Comparison of ENCODE assay signal across 22 cellular contexts in genomic region chr16:50244140-50244503, GRCh38. TPM values are rescaled to one million over a fixed set of nuclear protein-coding genes. Genes with fewer than 3 reads are reported as not detected.
DNase-seq lines count a peak whose midpoint lies in the region; ATAC-seq and TF ChIP-seq lines count a peak whose summit lies in the region.
"Had no signal": no experiment of that assay in that cellular context is flagged by ENCODE, and none has a peak within 500 bp of the region (broad histone marks: within the 10 kb centered on the region; RNA-seq: fewer than 3 reads in every experiment).

No MANE protein-coding gene starts in this region.

- peaks cover 17% of the 10 kb centered on the region for H3K4me1 ChIP-seq in GM23248 (ENCODE audit: insufficient read depth)
- H3K4me1 ChIP-seq in PC-3 (ENCODE audit: insufficient read depth, low read length), result peaks cover 21% of the 10 kb centered on the region
- H3K4me1 ChIP-seq in ovary (ENCODE audit: insufficient read depth), result peaks cover 15% of the 10 kb centered on the region
- H3K4me1 ChIP-seq in PC-9 (replicated peaks; ENCODE audit: insufficient read depth), result peaks cover 7% of the 10 kb centered on the region

- H4K20me1 ChIP-seq in GM23248 (ENCODE audit: insufficient read depth) (no peaks in the 10 kb centered on the region), PC-3 (ENCODE audit: low read length) (no peaks in the 10 kb centered on the region), PC-9 (ENCODE audit: insufficient read depth) (no peaks in the 10 kb centered on the region)

- no TSS peak for BruUV-seq in PC-3 (replicated peaks; lab: Mats Ljungman, UMichigan)
- BruUV-seq in PC-9 (replicated peaks; lab: Mats Ljungman, UMichigan), result no TSS peak

- intact Hi-C loops in PC-3 (cut with micrococcal nuclease), result loop anchor here (2.0 to 10.0 kb wide), 2 partner anchors 21 to 81 kb away; no protein-coding TSS in a partner anchor
- intact Hi-C loops in ovary (cut with DNase I), result loop anchor here in 1 of 4 donors (10.0 kb wide), 1 partner anchor 111 kb away; no protein-coding TSS in a partner anchor
- intact Hi-C loops in PC-9 (cut with micrococcal nuclease; ENCODE audit: unreplicated experiment), result no loop called here

- POLR2A ChIA-PET in PC-3 (lab: Charles Lee; ENCODE audit: unreplicated experiment), result interaction anchor here (0.6 kb wide), 1 partner anchor 34 kb away, joined by 4 read pairs; no protein-coding TSS in a partner anchor
- POLR2A ChIA-PET in PC-9 (lab: Charles Lee; ENCODE audit: unreplicated experiment), result no interaction called here

- H3K4me2 ChIP-seq in GM23248 (ENCODE audit: unreplicated experiment), result no peak overlapping the region
- H3K4me2 ChIP-seq in PC-3 (ENCODE audit: low read length), result peak overlapping the region; percentile 87
- H3K4me2 ChIP-seq in PC-9, result no peak overlapping the region

- H2AFZ ChIP-seq in GM23248 (no peak overlapping the region), PC-3 (ENCODE audit: low read length) (peak overlapping the region; percentile 85), PC-9 (no peak overlapping the region)

- no peak overlapping the region for H3K4me3 ChIP-seq in GM23248
- H3K4me3 ChIP-seq in PC-3 (ENCODE audit: low read length), result peak overlapping the region; percentile 84
- H3K4me3 ChIP-seq in epithelial cell of esophagus (ENCODE audit: low read length), result no peak overlapping the region
- H3K4me3 ChIP-seq in ovary, result no peak overlapping the region
- no peak overlapping the region for H3K4me3 ChIP-seq in PC-9
- H3K4me3 ChIP-seq: heart left ventricle, psoas muscle had no signal

- no peak overlapping the region for H3K4me3 Mint-ChIP-seq in progenitor cell of endocrine pancreas (ENCODE audit: low read depth)

- TF ChIP-seq EP300 in ovary (IDR thresholded peaks at IDR 0.05), result no peak

- H3K4me1 Mint-ChIP-seq in progenitor cell of endocrine pancreas (ENCODE audit: low read depth), result peaks cover 3% of the 10 kb centered on the region

- CTCF ChIA-PET in PC-3 (lab: Charles Lee), result no interaction called here
- CTCF ChIA-PET in PC-9 (lab: Charles Lee), result no interaction called here

- H3K79me2 ChIP-seq in GM23248 (ENCODE audit: insufficient read depth) (peaks cover 29% of the 10 kb centered on the region), PC-3 (ENCODE audit: low read length) (peaks cover 28% of the 10 kb centered on the region), PC-9 (ENCODE audit: low read depth) (peaks cover 18% of the 10 kb centered on the region; the same call in 1 of the 2 replicates)

- in situ Hi-C loops in GM23248 (cut with MboI), result no loop called here

- H3K27me3 ChIP-seq in GM23248 (replicated peaks; ENCODE audit: insufficient read depth) (no peaks in the 10 kb centered on the region), PC-3 (ENCODE audit: low read length) (no peaks in the 10 kb centered on the region), ovary (no peaks in the 10 kb centered on the region), PC-9 (ENCODE audit: insufficient read depth, low read depth) (no peaks in the 10 kb centered on the region)

- ATAC-seq in PC-3 (peak; percentile 50), HG02759 (IDR thresholded peaks at IDR 0.05; ENCODE audit: unreplicated experiment) (no peak)
- ATAC-seq: heart left ventricle, psoas muscle, SK-N-SH treated with all-trans-retinoic acid at 6 μM for 48 hours had no signal

- no peak overlapping the region for H3K27ac Mint-ChIP-seq in progenitor cell of endocrine pancreas
- H3K27ac Mint-ChIP-seq: activated CD4-positive, alpha-beta memory T cell treated with anti-CD3 and anti-CD28 coated beads for 36 hours; nephron progenitor cell had no signal

- H3K9me3 Mint-ChIP-seq in progenitor cell of endocrine pancreas (ENCODE audit: low read depth), result no peaks in the 10 kb centered on the region
- H3K9me3 Mint-ChIP-seq: activated CD4-positive, alpha-beta memory T cell treated with anti-CD3 and anti-CD28 coated beads for 36 hours; nephron progenitor cell had no signal

- TF ChIP-seq POLR2A in ovary (IDR thresholded peaks at IDR 0.05), result no peak

- peaks cover 16% of the 10 kb centered on the region for H3K27me3 Mint-ChIP-seq in progenitor cell of endocrine pancreas
- H3K27me3 Mint-ChIP-seq: activated CD4-positive, alpha-beta memory T cell treated with anti-CD3 and anti-CD28 coated beads for 36 hours had no signal

- WGBS in GM23248 (ENCODE audit: low coverage in 1 of 2, low lambda C conversion rate in 2 of 2, missing lambda C conversion rate in 2 of 2), 2 experiments, result 60 to 66% methylated on average over 9 of the region's 9 CpGs
- WGBS in ovary, 3 donors, result 32 to 46% (median 38%) methylated on average over 9 of the region's 9 CpGs

- peaks cover 21% of the 10 kb centered on the region for H3F3A ChIP-seq in GM23248 (ENCODE audit: insufficient read depth)
- peaks cover 3% of the 10 kb centered on the region for H3F3A ChIP-seq in PC-3 (ENCODE audit: low read length, unreplicated experiment)
- peaks cover 4% of the 10 kb centered on the region for H3F3A ChIP-seq in PC-9 (ENCODE audit: insufficient read depth, low read depth)

- no peak for TF ChIP-seq CTCF in PC-3 (conservative IDR thresholded peaks at IDR 0.05; ENCODE audit: low read depth, low read length)
- no peak for TF ChIP-seq CTCF in epithelial cell of esophagus (IDR thresholded peaks at IDR 0.05; ENCODE audit: insufficient read depth, low read depth, low read length, missing control alignments)
- no peak for TF ChIP-seq CTCF in ovary (IDR thresholded peaks at IDR 0.05)
- no peak for TF ChIP-seq CTCF in PC-9 (conservative IDR thresholded peaks at IDR 0.05)
- TF ChIP-seq CTCF in progenitor cell of endocrine pancreas (IDR thresholded peaks at IDR 0.05; ENCODE audit: unreplicated experiment), result no peak

- no peaks in the 10 kb centered on the region for H3K9me2 ChIP-seq in GM23248 (ENCODE audit: insufficient read depth)
- H3K9me2 ChIP-seq in PC-3 (replicated peaks; ENCODE audit: low read length), result no peaks in the 10 kb centered on the region
- no peaks in the 10 kb centered on the region for H3K9me2 ChIP-seq in PC-9 (ENCODE audit: insufficient read depth)

- H3K36me3 ChIP-seq in GM23248 (ENCODE audit: low read depth) (no peaks in the 10 kb centered on the region), PC-3 (ENCODE audit: low read depth, low read length) (no peaks in the 10 kb centered on the region), ovary (no peaks in the 10 kb centered on the region), PC-9 (ENCODE audit: low read depth) (no peaks in the 10 kb centered on the region)
- H3K36me3 ChIP-seq: heart left ventricle had no signal

- H3K9me3 ChIP-seq in GM23248 (ENCODE audit: low read depth), result no peaks in the 10 kb centered on the region
- H3K9me3 ChIP-seq in PC-3 (ENCODE audit: low read length), result no peaks in the 10 kb centered on the region
- no peaks in the 10 kb centered on the region for H3K9me3 ChIP-seq in ovary
- no peaks in the 10 kb centered on the region for H3K9me3 ChIP-seq in PC-9 (ENCODE audit: insufficient read depth, low read depth)
- H3K9me3 ChIP-seq: heart left ventricle, psoas muscle had no signal

- H3K9ac ChIP-seq in GM23248, result no peak overlapping the region
- peak overlapping the region; percentile 88 for H3K9ac ChIP-seq in PC-3 (ENCODE audit: low read length)

- H3K36me3 Mint-ChIP-seq in progenitor cell of endocrine pancreas (ENCODE audit: insufficient read depth), result no peaks in the 10 kb centered on the region
- H3K36me3 Mint-ChIP-seq: activated CD4-positive, alpha-beta memory T cell treated with anti-CD3 and anti-CD28 coated beads for 36 hours had no signal

- no peak overlapping the region for H3K27ac ChIP-seq in GM23248
- peak overlapping the region; percentile 95 for H3K27ac ChIP-seq in PC-3 (ENCODE audit: low read length)
- peak overlapping the region; percentile 65 to 71 for H3K27ac ChIP-seq in ovary
- no peak overlapping the region for H3K27ac ChIP-seq in PC-9
- H3K27ac ChIP-seq: heart left ventricle, psoas muscle had no signal

- DNase-seq in GM23248 (peak; percentile 77), PC-3 (peak; percentile 75), epithelial cell of esophagus (ENCODE audit: low read depth) (peak; percentile 80), ovary (no peak), PC-9 (no peak), progenitor cell of endocrine pancreas (ENCODE audit: low spot score, unreplicated experiment) (no peak)
- DNase-seq: activated CD4-positive, alpha-beta memory T cell treated with anti-CD3 and anti-CD28 coated beads for 36 hours; activated gamma-delta T cell; activated T-cell treated with anti-CD3 and anti-CD28 coated beads for 4 hours; AML-193; DND-41; heart left ventricle; KBM-7; NCI-H1694; NCI-H524 treated with DMSO at 0.1 percent for 48 hours; psoas muscle; RPMI8226; stimulated activated naive CD4-positive, alpha-beta T cell treated with Interleukin-2 at 50 U/mL for 16 hours; T-helper 9 cell had no signal

RNA-seq across cellular contexts. Expression of gene ADCY7, which starts 22.2 kb away (rescaled TPM):
- 87.4 and 90.5 TPM in 2 replicates for total RNA-seq in GM23248 (2014; rRNA removed; shearing (Covaris generic))
- polyA plus RNA-seq in GM23248 (2016; fragmentation: Nextera tagmentation; extraction: Ambion mirVana) (31.9 and 32.7 TPM in 2 replicates), ovary (10 to 100 TPM; 10.2 to 10.7 TPM)
- total RNA-seq in PC-3 (2014; rRNA removed) (13.1 and 14.1 TPM in 2 replicates), ovary (10 to 100 TPM; 23.4 to 78.9 (median 39.5) TPM), PC-9 (2021) (39.3 and 59.5 TPM in 2 replicates), progenitor cell of endocrine pancreas (16.8 and 17.0 TPM in 2 replicates)

Comparison
In these comparisons a context has a peak if more than half of its experiments do, and no peak if none do; other contexts are left out.
1. DNase-seq: peak in GM23248 (single experiment), PC-3 (single experiment) and epithelial cell of esophagus (single experiment); none in ovary (0 of 5), PC-9 (0 of 2) and progenitor cell of endocrine pancreas (single experiment).
2. H3K27ac ChIP-seq: peak in PC-3 (single experiment) and ovary (2 of 2); none in GM23248 (single experiment) and PC-9 (single experiment).